18 cellular contexts compared by ENCODE assay signal in the genomic region with DNA sequence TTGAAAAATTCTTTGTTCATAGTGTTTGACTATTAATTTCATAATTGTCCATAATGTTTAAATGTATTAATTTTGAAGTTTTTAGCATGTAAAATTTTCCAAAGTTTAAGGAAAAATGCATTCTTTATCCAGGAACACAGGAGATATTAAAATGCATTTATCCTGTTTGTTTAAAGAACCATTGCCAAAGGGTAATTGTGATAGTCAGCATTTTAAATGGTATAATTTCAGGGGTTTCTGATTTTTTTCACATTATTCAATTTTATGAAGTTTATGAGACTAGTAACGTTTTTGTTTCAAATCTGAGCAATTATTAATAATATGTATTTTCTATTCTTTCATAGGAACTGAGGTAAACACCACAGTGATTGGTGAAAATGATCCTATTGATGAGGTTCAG. TPM values are rescaled to one million over a fixed set of nuclear protein-coding genes. Genes with fewer than 3 reads are reported as not detected.
DNase-seq lines count a peak whose midpoint lies in the region; ATAC-seq, FAIRE-seq and TF ChIP-seq lines count a peak whose summit lies in the region.
"Had no signal": no experiment of that assay in that cellular context is flagged by ENCODE, and none has a peak within 500 bp of the region (broad histone marks: within the 10 kb centered on the region; RNA-seq: fewer than 3 reads in every experiment).

No MANE protein-coding gene starts in this region.

- H3K4me1 ChIP-seq in HepG2 (ENCODE audit: insufficient read depth, low read length) = no peaks in the 10 kb centered on the region
- no peaks in the 10 kb centered on the region for H3K4me1 ChIP-seq in right lobe of liver
- no peaks in the 10 kb centered on the region for H3K4me1 ChIP-seq in K562 (replicated peaks in 1 of 2; ENCODE audit: control insufficient read depth in 2 of 2, insufficient read depth in 2 of 2, low read length in 2 of 2)
- H3K4me1 ChIP-seq: BLaER1 treated with 17β-estradiol and CSF1 and Interleukin-3, amounts not matched to agents 10 nM and 100 nM; Caco-2 had no signal

- H2AFZ ChIP-seq in HepG2 (ENCODE audit: low read length) (no peak overlapping the region), K562 (ENCODE audit: low read depth, low read length) (no peak overlapping the region)

- TF ChIP-seq CTCF in HepG2 (CRISPR knock-in tag; IDR thresholded peaks at IDR 0.05) (no peak), right lobe of liver (IDR thresholded peaks at IDR 0.05) (no peak), K562 (IDR thresholded peaks at IDR 0.05 in 2 of 3, conservative IDR thresholded peaks at IDR 0.05 in 1 of 3; ENCODE audit: insufficient read depth in 2 of 3, low read depth in 1 of 3, low read length in 3 of 3) (no peak)

- no peak for TF ChIP-seq POLR2A in HepG2 (IDR thresholded peaks at IDR 0.05; ENCODE audit: insufficient read depth in 1 of 2, low read depth in 2 of 2, low read length in 2 of 2)
- no peak for TF ChIP-seq POLR2A in right lobe of liver (IDR thresholded peaks at IDR 0.05)
- TF ChIP-seq POLR2A in K562 (conservative IDR thresholded peaks at IDR 0.05) = no peak

- no peaks in the 10 kb centered on the region for H3K79me2 ChIP-seq in HepG2 (ENCODE audit: insufficient read depth, low read length)
- no peaks in the 10 kb centered on the region for H3K79me2 ChIP-seq in K562 (ENCODE audit: control insufficient read depth, insufficient read depth, low read length)

- intact Hi-C loops in HepG2 (cut with micrococcal nuclease; ENCODE audit: unreplicated experiment) (no loop called here), right lobe of liver (cut with DNase I) (no loop called here), K562 (cut with micrococcal nuclease) (no loop called here)

- H3K9me3 ChIP-seq in HepG2 (ENCODE audit: low read length) = no peaks in the 10 kb centered on the region
- no peaks in the 10 kb centered on the region for H3K9me3 ChIP-seq in right lobe of liver
- H3K9me3 ChIP-seq in K562 (replicated peaks; ENCODE audit: control insufficient read depth, insufficient read depth, low read depth, low read length) = no peaks in the 10 kb centered on the region
- H3K9me3 ChIP-seq: BLaER1 treated with 17β-estradiol and CSF1 and Interleukin-3, amounts not matched to agents 10 nM and 100 nM; Caco-2 had no signal

- in situ Hi-C loops in HepG2 (cut with HindIII; ENCODE audit: extremely low pct_ligation_motif_present, low pct_unique_long_range_greater_than_20kb) = no loop called here
- in situ Hi-C loops in K562 (cut with MboI) = no loop called here

- no peak for ATAC-seq in HepG2
- ATAC-seq in right lobe of liver = no peak
- ATAC-seq in K562 = no peak
- ATAC-seq: CD8-positive, alpha-beta T cell had no signal

- H4K20me1 ChIP-seq in HepG2 (ENCODE audit: insufficient read depth, low read length) (no peaks in the 10 kb centered on the region), K562 (replicated peaks; ENCODE audit: control insufficient read depth, insufficient read depth, low read length) (no peaks in the 10 kb centered on the region)

- no peaks in the 10 kb centered on the region for H3K9me1 ChIP-seq in K562 (ENCODE audit: control insufficient read depth, insufficient read depth, low read length)

- TF ChIP-seq EP300 in HepG2 (IDR thresholded peaks at IDR 0.05; ENCODE audit: low read depth in 2 of 2, low read length in 2 of 2) = no peak
- TF ChIP-seq EP300 in HepG2 (CRISPR knock-in tag; IDR thresholded peaks at IDR 0.05; ENCODE audit: borderline replicate concordance) = no peak
- no peak for TF ChIP-seq EP300 in K562 (IDR thresholded peaks at IDR 0.05; ENCODE audit: low read length)

- no peak for FAIRE-seq in HepG2 (lab: Jason Lieb, UNC)
- FAIRE-seq in K562 (lab: Jason Lieb, UNC) = no peak
- FAIRE-seq: D721Med, GM12891 had no signal

- H3K27ac ChIP-seq in HepG2 (ENCODE audit: extremely low read length, insufficient read depth, low read length) (no peak overlapping the region), right lobe of liver (no peak overlapping the region), K562 (ENCODE audit: extremely low read depth, low read depth, low read length) (no peak overlapping the region)
- H3K27ac ChIP-seq: 22Rv1; BLaER1 treated with 17β-estradiol and CSF1 and Interleukin-3, amounts not matched to agents 10 nM and 100 nM; C4-2B had no signal

- WGBS in HepG2 (ENCODE audit: low lambda C conversion rate) = 91% methylated on average over 1 of the region's 1 CpG
- WGBS in right lobe of liver (ENCODE audit: insufficient coverage, low coverage, low lambda C conversion rate, missing lambda C conversion rate) = 88% methylated on average over 1 of the region's 1 CpG
- WGBS in K562 (ENCODE audit: insufficient coverage, low coverage, missing lambda C conversion rate) = 78% methylated on average over 1 of the region's 1 CpG

- H3K36me3 ChIP-seq in HepG2 (replicated peaks in 1 of 2; ENCODE audit: control insufficient read depth in 1 of 2, insufficient read depth in 2 of 2, low read length in 2 of 2) (peaks cover 30 to 70% of the 10 kb centered on the region in 2 experiments), right lobe of liver (peaks cover 5 to 73% (median 36%) of the 10 kb centered on the region in 4 donors), K562 (ENCODE audit: control insufficient read depth, insufficient read depth, low read length) (peaks cover 77% of the 10 kb centered on the region)

- POLR2A ChIA-PET in HepG2 (lab: Yijun Ruan, JAX) (no interaction called here), K562 (lab: Yijun Ruan, JAX) (no interaction called here)

- no peak overlapping the region for H3K4me3 ChIP-seq in HepG2 (replicated peaks in 1 of 3; ENCODE audit: insufficient read depth in 1 of 3, low read depth in 2 of 3, low read length in 3 of 3)
- H3K4me3 ChIP-seq in right lobe of liver = no peak overlapping the region
- no peak overlapping the region for H3K4me3 ChIP-seq in K562
- H3K4me3 ChIP-seq: BLaER1 treated with 17β-estradiol and CSF1 and Interleukin-3, amounts not matched to agents 10 nM and 100 nM had no signal

- no peak overlapping the region for H3K9ac ChIP-seq in HepG2 (ENCODE audit: insufficient read depth, low read depth, low read length)
- H3K9ac ChIP-seq in K562 (ENCODE audit: insufficient read depth in 1 of 2, low read depth in 2 of 2, low read length in 2 of 2) = no peak overlapping the region
- H3K9ac ChIP-seq: BLaER1 treated with 17β-estradiol and CSF1 and Interleukin-3, amounts not matched to agents 10 nM and 100 nM had no signal

- BruUV-seq in HepG2 (replicated peaks; lab: Mats Ljungman, UMichigan) (no TSS peak), K562 (replicated peaks; lab: Mats Ljungman, UMichigan) (no TSS peak)

- H3K4me2 ChIP-seq in HepG2 (ENCODE audit: low read depth, low read length) (no peak overlapping the region), K562 (ENCODE audit: insufficient read depth, low read length) (no peak overlapping the region)
- H3K4me2 ChIP-seq: BLaER1 treated with 17β-estradiol and CSF1 and Interleukin-3, amounts not matched to agents 10 nM and 100 nM had no signal

- no peak for DNase-seq in HepG2 (ENCODE audit: low spot score)
- DNase-seq in right lobe of liver = no peak
- no peak for DNase-seq in K562 (ENCODE audit: extremely low read depth in 1 of 4, low spot score in 3 of 4)
- no peak for DNase-seq in SKM-1 treated with dmso at 0.1 percent for 144 hours (lab: John Stamatoyannopoulos, UW; ENCODE audit: unreplicated experiment)
- no peak for DNase-seq in AG08395 (ENCODE audit: low spot score)
- DNase-seq: ACHN; AML-193; Caco-2; Calu3; CD4-positive, alpha-beta T cell; CD8-positive, alpha-beta T cell; DMS79 treated with DMSO at 0.1 percent for 48 hours; GF-D8 had no signal

- H3K27me3 ChIP-seq in HepG2 (ENCODE audit: control insufficient read depth in 1 of 2, insufficient read depth in 2 of 2, low read length in 2 of 2) = no peaks in the 10 kb centered on the region
- no peaks in the 10 kb centered on the region for H3K27me3 ChIP-seq in right lobe of liver
- H3K27me3 ChIP-seq in K562 (ENCODE audit: control insufficient read depth in 2 of 2, insufficient read depth in 2 of 2, low read length in 2 of 2) = no peaks in the 10 kb centered on the region
- H3K27me3 ChIP-seq: BLaER1 treated with 17β-estradiol and CSF1 and Interleukin-3, amounts not matched to agents 10 nM and 100 nM had no signal

- CTCF ChIA-PET in HepG2 (lab: Yijun Ruan, JAX; ENCODE audit: low intra/inter-chr PET ratio, low total read pairs) (no interaction called here), K562 (lab: Yijun Ruan, JAX; ENCODE audit: low intra/inter-chr PET ratio) (no interaction called here)

- TF ChIP-seq RAD21 in HepG2 (CRISPR knock-in tag; IDR thresholded peaks at IDR 0.05) = no peak
- TF ChIP-seq RAD21 in K562 (CRISPR knock-in tag; conservative IDR thresholded peaks at IDR 0.05 in 1 of 2, IDR thresholded peaks at IDR 0.05 in 1 of 2) = no peak

RNA-seq across cellular contexts. Expression of a gene that starts 24.9 kb away (rescaled TPM):
- 56.4 and 83.2 TPM in 2 replicates for total RNA-seq in HepG2 (2016; rRNA removed; fragmentation: Illumina TruSeq; extraction: Trizol)
- total RNA-seq in HepG2 (2016; cell fraction: cytosol; rRNA removed; fragmentation: Illumina TruSeq; extraction: Trizol; ENCODE audit: low read depth) = 10.2 and 10.6 TPM in 2 replicates
- total RNA-seq in HepG2 (2016; cell fraction: insoluble cytoplasmic fraction; rRNA removed; fragmentation: Illumina TruSeq; extraction: Trizol) = 53.9 and 81.0 TPM in 2 replicates
- total RNA-seq in HepG2 (2016; cell fraction: membrane; rRNA removed; fragmentation: Illumina TruSeq; extraction: Trizol) = 15.1 and 16.2 TPM in 2 replicates
- total RNA-seq in HepG2 (2016; cell fraction: nucleus; rRNA removed; fragmentation: Illumina TruSeq; extraction: Trizol) = 99.0 and 108 TPM in 2 replicates
- 26.7 and 35.8 TPM in 2 replicates for polyA plus RNA-seq in HepG2 (2011; rRNA removed)
- 23.2 and 25.7 TPM in 2 replicates for polyA plus RNA-seq in HepG2 (2011; cell fraction: cytosol; rRNA removed)
- 23.0 and 23.4 TPM in 2 replicates for polyA plus RNA-seq in HepG2 (2011; cell fraction: nucleus; rRNA removed)
- polyA plus RNA-seq in HepG2 (2012) = 32.1 and 43.1 TPM in 2 replicates
- polyA plus RNA-seq in HepG2 (2016; cell fraction: cytosol; fragmentation: Illumina TruSeq; extraction: Trizol; ENCODE audit: low read depth) = 2.6 and 3.3 TPM in 2 replicates
- 25.9 and 30.7 TPM in 2 replicates for polyA plus RNA-seq in HepG2 (2016; cell fraction: insoluble cytoplasmic fraction; fragmentation: Illumina TruSeq; extraction: Trizol; ENCODE audit: low read depth)
- 4.8 and 6.9 TPM in 2 replicates for polyA plus RNA-seq in HepG2 (2016; cell fraction: membrane; fragmentation: Illumina TruSeq; extraction: Trizol; ENCODE audit: low read depth)
- 80.4 and 80.6 TPM in 2 replicates for polyA plus RNA-seq in HepG2 (2016; cell fraction: nucleus; fragmentation: Illumina TruSeq; extraction: Trizol; ENCODE audit: insufficient read depth, low read depth)
- polyA minus RNA-seq in HepG2 (2011; rRNA and poly(A)+ RNA removed; ENCODE audit: low replicate concordance) = 24.8 and 73.9 TPM in 2 replicates
- 59.4 and 63.1 TPM in 2 replicates for polyA minus RNA-seq in HepG2 (2011; cell fraction: cytosol; rRNA and poly(A)+ RNA removed)
- polyA minus RNA-seq in HepG2 (2011; cell fraction: nucleus; rRNA and poly(A)+ RNA removed) = 73.8 and 83.4 TPM in 2 replicates
- 10 to 100 TPM; 31.4 to 96.5 (median 41.4) TPM for total RNA-seq in right lobe of liver
- 49.8 and 106 TPM in 2 replicates for total RNA-seq in K562 (2011; cell fraction: chromatin; rRNA removed; ENCODE audit: low replicate concordance)
- total RNA-seq in K562 (2011; cell fraction: nucleolus; rRNA removed) = 48.2 and 50.3 TPM in 2 replicates
- 70.3 and 75.2 TPM in 2 replicates for total RNA-seq in K562 (2011; cell fraction: nucleoplasm; rRNA removed)
- 44.5 and 51.7 TPM in 2 replicates for total RNA-seq in K562 (2014; rRNA removed)
- 44.5 and 48.5 TPM in 2 replicates for total RNA-seq in K562 (2014; rRNA removed; fragmentation: Illumina TruSeq; extraction: Trizol)
- 51.0 and 56.4 TPM in 2 replicates for total RNA-seq in K562 (2015; rRNA removed; fragmentation: Illumina TruSeq; extraction: Trizol)
- 43.9 and 45.8 TPM in 2 replicates for total RNA-seq in K562 (2021)
- 18.8 and 31.0 TPM in 2 replicates for polyA plus RNA-seq in K562 (2011; rRNA removed)
- 14.0 and 15.3 TPM in 2 replicates for polyA plus RNA-seq in K562 (2011; cell fraction: cytosol; rRNA removed)
- polyA plus RNA-seq in K562 (2011; cell fraction: nucleus; rRNA removed) = 15.2 and 18.9 TPM in 2 replicates
- 24.8 and 26.6 TPM in 2 replicates for polyA plus RNA-seq in K562 (2012)
- 34.8 and 37.9 TPM in 2 replicates for polyA plus RNA-seq in K562 (2014; fragmentation: Illumina TruSeq; extraction: Trizol)
- 1 to 10 TPM; 5.1 to 7.1 TPM for polyA plus RNA-seq in K562 (2014; fragmentation: Nextera tagmentation; extraction: Ambion mirVana)
- polyA plus RNA-seq in K562 (2014; rRNA removed) = 24.4 and 34.1 TPM in 2 replicates
- 68.9 and 82.7 TPM in 2 replicates for polyA minus RNA-seq in K562 (2011; rRNA and poly(A)+ RNA removed)
- 34.0 and 38.2 TPM in 2 replicates for polyA minus RNA-seq in K562 (2011; cell fraction: cytosol; rRNA and poly(A)+ RNA removed)
- 25.0 and 35.8 TPM in 2 replicates for polyA minus RNA-seq in K562 (2011; cell fraction: nucleus; rRNA and poly(A)+ RNA removed)
